In genomic region chr20:47866480-47866879, GRCh38 we compare ENCODE assay signal across 24 cellular contexts.
A peak's percentile ranks its signal among the peaks of the same experiment; 100 is the strongest.
DNase-seq lines count a peak whose midpoint lies in the region; TF ChIP-seq lines count a peak whose summit lies in the region.
"Had no signal": no experiment of that assay in that cellular context is flagged by ENCODE, and none has a peak within 500 bp of the region (broad histone marks: within the 10 kb centered on the region; RNA-seq: fewer than 3 reads in every experiment).

No MANE protein-coding gene starts in this region.

- no peak overlapping the region for H3K4ac ChIP-seq in mesenchymal stem cell (ENCODE audit: low read depth in 1 of 2, low read length in 2 of 2)

- peaks cover 11% of the 10 kb centered on the region for H3K36me3 Mint-ChIP-seq in glutamatergic neuron (ENCODE audit: unreplicated experiment)
- H3K36me3 Mint-ChIP-seq: CD14-positive monocyte; CD4-positive, alpha-beta memory T cell; CD4-positive, CD25-positive, alpha-beta regulatory T cell; CD8-positive, alpha-beta memory T cell had no signal

- peak; percentile 38 for DNase-seq in RPMI7951 (ENCODE audit: low read depth)
- DNase-seq in glutamatergic neuron = no peak
- no peak for DNase-seq in mesenchymal stem cell
- no peak for DNase-seq in SHP77 (lab: John Stamatoyannopoulos, UW)
- DNase-seq in BE2C = no peak
- no peak for DNase-seq in NCI-H128 (lab: John Stamatoyannopoulos, UW; ENCODE audit: unreplicated experiment)
- DNase-seq: 8988T; AML-193; C1 segment of cervical spinal cord; CD4-positive, alpha-beta memory T cell; CD4-positive, CD25-positive, alpha-beta regulatory T cell; CD8-positive, alpha-beta memory T cell; COR-L47; DMS 273 treated with DMSO at 0.1 percent for 48 hours; DMS153; DMS53; DMS79; DND-41; EL; GDM1 had no signal

- H3K14ac ChIP-seq in mesenchymal stem cell (ENCODE audit: low read length in 2 of 2) = no peak overlapping the region

- no peak overlapping the region for H3K9ac ChIP-seq in mesenchymal stem cell (ENCODE audit: low read length)
- H3K9ac ChIP-seq: BLaER1 had no signal

- H4K91ac ChIP-seq in mesenchymal stem cell (ENCODE audit: low read length) = peak overlapping the region; percentile 83

- H2BK12ac ChIP-seq in mesenchymal stem cell (ENCODE audit: low read length in 2 of 2) = no peak overlapping the region

- H3K79me1 ChIP-seq in mesenchymal stem cell (replicated peaks; ENCODE audit: low read length, poor library complexity, severe bottlenecking) = no peaks in the 10 kb centered on the region

- H3K4me1 Mint-ChIP-seq in glutamatergic neuron (ENCODE audit: low read depth, unreplicated experiment) = peaks cover 12% of the 10 kb centered on the region
- H3K4me1 Mint-ChIP-seq: B cell; CD14-positive monocyte; CD4-positive, alpha-beta memory T cell; CD8-positive, alpha-beta memory T cell had no signal

- H3K4me3 Mint-ChIP-seq in glutamatergic neuron (ENCODE audit: unreplicated experiment) = peak overlapping the region; percentile 14
- H3K4me3 Mint-ChIP-seq: B cell; CD14-positive monocyte; CD4-positive, alpha-beta memory T cell; CD4-positive, CD25-positive, alpha-beta regulatory T cell had no signal

- no peak overlapping the region for H2BK5ac ChIP-seq in mesenchymal stem cell (ENCODE audit: low read depth, low read length, poor library complexity, severe bottlenecking)

- 93% methylated on average over 10 of the region's 10 CpGs for WGBS in mesenchymal stem cell

- no peak overlapping the region for H3K27ac Mint-ChIP-seq in glutamatergic neuron (ENCODE audit: unreplicated experiment)
- H3K27ac Mint-ChIP-seq: B cell; CD14-positive monocyte; CD4-positive, alpha-beta memory T cell; CD4-positive, CD25-positive, alpha-beta regulatory T cell; CD8-positive, alpha-beta memory T cell had no signal

- no peak overlapping the region for H3K4me2 ChIP-seq in mesenchymal stem cell (ENCODE audit: low read length, poor library complexity, severe bottlenecking)
- H3K4me2 ChIP-seq: BLaER1 had no signal

- H3K27ac ChIP-seq in mesenchymal stem cell (ENCODE audit: low read length, poor library complexity, severe bottlenecking) = no peak overlapping the region
- H3K27ac ChIP-seq: BLaER1 had no signal

- H4K8ac ChIP-seq in mesenchymal stem cell (ENCODE audit: low read length) = no peak overlapping the region

- H3K23ac ChIP-seq in mesenchymal stem cell (ENCODE audit: low read length in 2 of 2) = no peak overlapping the region

- H3K9me3 Mint-ChIP-seq in glutamatergic neuron (ENCODE audit: unreplicated experiment) = peaks cover 11% of the 10 kb centered on the region

- H3K36me3 ChIP-seq in mesenchymal stem cell (ENCODE audit: control insufficient read depth in 1 of 2, insufficient read depth in 2 of 2, low read depth in 1 of 2, low read length in 2 of 2) (no peaks in the 10 kb centered on the region), BE2C (no peaks in the 10 kb centered on the region)
- H3K36me3 ChIP-seq: BLaER1 had no signal

- peaks cover 5% of the 10 kb centered on the region for H3K27me3 Mint-ChIP-seq in glutamatergic neuron (ENCODE audit: unreplicated experiment)

- no peak overlapping the region for H2BK120ac ChIP-seq in mesenchymal stem cell (ENCODE audit: low read depth, low read length)

- no peak overlapping the region for H2AFZ ChIP-seq in mesenchymal stem cell (ENCODE audit: low read depth, low read length)

- no peak overlapping the region for H3K18ac ChIP-seq in mesenchymal stem cell (ENCODE audit: low read depth in 1 of 2, low read length in 2 of 2)

- H3K4me3 ChIP-seq in mesenchymal stem cell (ENCODE audit: insufficient read depth in 1 of 2, low read depth in 1 of 2, low read length in 2 of 2) = no peak overlapping the region
- no peak overlapping the region for H3K4me3 ChIP-seq in BE2C (ENCODE audit: low read depth, low read length)
- H3K4me3 ChIP-seq: BLaER1, GM12878 had no signal

- no peak overlapping the region for H2AK5ac ChIP-seq in mesenchymal stem cell (ENCODE audit: low read length, severe bottlenecking)

- peaks cover 16% of the 10 kb centered on the region for H3K9me3 ChIP-seq in mesenchymal stem cell (ENCODE audit: control insufficient read depth, low read length)
- peaks cover 3% of the 10 kb centered on the region; the same call in 1 of the 2 replicates for H3K9me3 ChIP-seq in BE2C

- TF ChIP-seq CTCF in glutamatergic neuron (IDR thresholded peaks at IDR 0.05; ENCODE audit: partially characterized antibody, unreplicated experiment) = no peak
- TF ChIP-seq CTCF in BE2C (IDR thresholded peaks at IDR 0.05; ENCODE audit: low read depth, low read length) = no peak

- H3K4me1 ChIP-seq in mesenchymal stem cell (ENCODE audit: control insufficient read depth, insufficient read depth, low read depth, low read length) (no peaks in the 10 kb centered on the region), BE2C (no peaks in the 10 kb centered on the region)
- H3K4me1 ChIP-seq: BLaER1 had no signal

- H3K27me3 ChIP-seq in mesenchymal stem cell (ENCODE audit: control insufficient read depth in 1 of 2, insufficient read depth in 1 of 2, low read length in 2 of 2) (peaks cover 33 to 69% of the 10 kb centered on the region in 2 experiments), BE2C (peaks cover 4% of the 10 kb centered on the region; the same call in 1 of the 2 replicates)
- H3K27me3 ChIP-seq: BLaER1 had no signal

- H2BK15ac ChIP-seq in mesenchymal stem cell (ENCODE audit: low read depth, poor library complexity, severe bottlenecking) = no peak overlapping the region
